ENCODE assay signal across 8 cellular contexts in the genomic region with DNA sequence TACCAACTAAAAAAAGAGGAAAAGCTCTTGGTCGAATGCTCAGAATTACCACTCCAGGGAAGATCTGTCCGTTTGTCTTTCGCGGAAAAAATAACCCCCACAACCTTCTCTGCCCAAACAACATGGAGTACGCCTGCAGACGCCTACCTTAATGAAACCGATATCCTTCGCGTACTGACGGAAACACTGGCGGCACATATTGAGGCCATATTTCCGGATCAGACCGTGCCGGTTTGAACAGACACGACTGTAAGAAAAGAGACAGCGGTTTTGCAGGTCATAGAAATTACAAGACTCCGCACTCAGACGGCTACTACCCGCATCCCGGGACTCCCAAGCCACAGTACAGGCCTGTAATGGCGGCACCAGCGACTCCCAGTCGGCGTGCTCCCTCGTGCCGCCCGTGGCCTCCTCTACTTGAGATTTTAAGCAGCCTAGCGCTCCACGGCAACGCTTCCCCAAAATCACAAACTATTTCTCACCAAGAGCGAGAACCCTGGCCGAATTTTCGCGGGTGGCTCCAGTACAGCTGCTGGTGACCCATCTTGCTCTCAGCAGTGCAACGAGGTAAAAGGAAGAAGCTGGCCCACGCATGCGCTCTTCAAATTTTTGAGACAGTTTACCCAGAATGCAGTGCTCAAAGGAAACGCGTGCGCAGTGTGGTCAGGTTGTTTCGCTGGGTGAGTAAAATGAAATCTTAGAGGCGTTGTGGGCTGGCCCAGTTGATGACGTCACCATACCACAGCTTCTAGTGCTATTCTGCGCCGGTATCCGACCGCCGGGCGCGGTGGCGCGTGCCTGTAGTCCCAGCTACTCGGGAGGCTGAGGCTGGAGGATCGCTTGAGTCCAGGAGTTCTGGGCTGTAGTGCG. TPM values are rescaled to one million over a fixed set of nuclear protein-coding genes. Genes with fewer than 3 reads are reported as not detected.
DNase-seq lines count a peak whose midpoint lies in the region; ATAC-seq and TF ChIP-seq lines count a peak whose summit lies in the region.

A gene (minus strand): TSS at position 578 of the 870 bp plus-strand sequence. CDS start 34 bp downstream, at position 544.

- DNase-seq in NCI-H2081 (lab: John Stamatoyannopoulos, UW) (peak; percentile 98 to 99), T1000 (lab: John Stamatoyannopoulos, UW) (peak; percentile 99), astrocyte of the hippocampus (ENCODE audit: low read depth, low spot score) (peak; percentile 100), hepatocyte (ENCODE audit: low spot score) (peak; percentile 98), renal cortical epithelial cell (ENCODE audit: low read depth) (peak; percentile 98), cortex of kidney (lab: John Stamatoyannopoulos, UW) (no peak)

- peaks cover 35% of the 10 kb centered on the region for H4K20me1 ChIP-seq in hepatocyte (ENCODE audit: insufficient read depth, poor library complexity, severe bottlenecking)

- peaks cover 51% of the 10 kb centered on the region for H3K79me2 ChIP-seq in hepatocyte

- H2AFZ ChIP-seq in hepatocyte: peak within 1 kb of the TSS; percentile 44

- ATAC-seq in GM18508 (IDR thresholded peaks at IDR 0.05; ENCODE audit: insufficient read depth, unreplicated experiment): peak; percentile 80
- ATAC-seq in HG03025 (IDR thresholded peaks at IDR 0.05; ENCODE audit: low FRiP score, unreplicated experiment): peak; percentile 88

- H3K9me2 ChIP-seq in hepatocyte (replicated peaks; ENCODE audit: insufficient read depth): no peaks in the 10 kb centered on the region

- H3K4me1 ChIP-seq in hepatocyte (ENCODE audit: insufficient read depth): peaks cover 8% of the 10 kb centered on the region

- peak within 1 kb of the TSS; percentile 92 for H3K27ac ChIP-seq in hepatocyte

- H3K9me3 ChIP-seq in hepatocyte (ENCODE audit: low read depth): no peaks in the 10 kb centered on the region

- 1% methylated on average over 55 of the region's 55 CpGs for WGBS in hepatocyte (ENCODE audit: low lambda C conversion rate, missing lambda C conversion rate)

- H3K36me3 ChIP-seq in hepatocyte (replicated peaks; ENCODE audit: insufficient read depth, low read depth): peaks cover 8% of the 10 kb centered on the region

- no peaks in the 10 kb centered on the region for H3K27me3 ChIP-seq in hepatocyte

- TF ChIP-seq CTCF in hepatocyte (IDR thresholded peaks at IDR 0.05; ENCODE audit: poor library complexity): no peak

- H3K4me2 ChIP-seq in hepatocyte: peak within 1 kb of the TSS; percentile 82

- H3K4me3 ChIP-seq in hepatocyte: peak within 1 kb of the TSS; percentile 57

RNA-seq across cellular contexts. Expression of the gene that starts here (rescaled TPM):
- total RNA-seq in hepatocyte (3,841 and 4,104 TPM in 2 replicates), renal cortical epithelial cell (336 and 4,414 TPM in 2 replicates)
- 875 and 983 TPM in 2 replicates for polyA plus RNA-seq in hepatocyte
